In genomic region chr3:125513490-125514115, GRCh38 we compare ENCODE assay signal across 15 cellular contexts. TPM values are rescaled to one million over a fixed set of nuclear protein-coding genes. Genes with fewer than 3 reads are reported as not detected.
A peak's percentile ranks its signal among the peaks of the same experiment; 100 is the strongest.
DNase-seq lines count a peak whose midpoint lies in the region; ATAC-seq and TF ChIP-seq lines count a peak whose summit lies in the region.
"Had no signal": no experiment of that assay in that cellular context is flagged by ENCODE, and none has a peak within 500 bp of the region (broad histone marks: within the 10 kb centered on the region; RNA-seq: fewer than 3 reads in every experiment).

No MANE protein-coding gene starts in this region.

- intact Hi-C loops in activated CD4-positive, alpha-beta T cell treated with anti-CD3 and anti-CD28 coated beads for 36 hours (cut with DNase I, micrococcal nuclease), result loop anchor here (5.0 kb wide), 2 partner anchors 34 to 156 kb away; no protein-coding TSS in a partner anchor

- H3K27ac ChIP-seq in VCaP, result peak overlapping the region; percentile 11; the same call in 1 of the 2 replicates
- H3K27ac ChIP-seq: 22Rv1 had no signal

- H3K9me3 Mint-ChIP-seq in activated CD4-positive, alpha-beta T cell treated with anti-CD3 and anti-CD28 coated beads for 36 hours (ENCODE audit: low read depth), result peaks cover 2% of the 10 kb centered on the region
- peaks cover 2% of the 10 kb centered on the region for H3K9me3 Mint-ChIP-seq in neural crest cell
- H3K9me3 Mint-ChIP-seq: GM23338 had no signal

- H3K4me1 Mint-ChIP-seq in activated CD4-positive, alpha-beta T cell treated with anti-CD3 and anti-CD28 coated beads for 36 hours, result peaks cover 53% of the 10 kb centered on the region
- peaks cover 5% of the 10 kb centered on the region for H3K4me1 Mint-ChIP-seq in neural crest cell
- H3K4me1 Mint-ChIP-seq: GM23338 had no signal

- no peak overlapping the region for H3K4me3 Mint-ChIP-seq in activated CD4-positive, alpha-beta T cell treated with anti-CD3 and anti-CD28 coated beads for 36 hours
- peak overlapping the region; percentile 12 for H3K4me3 Mint-ChIP-seq in neural crest cell
- H3K4me3 Mint-ChIP-seq: CD14-positive monocyte; CD8-positive, alpha-beta memory T cell; GM23338 had no signal

- CTCF ChIA-PET in activated CD4-positive, alpha-beta T cell treated with anti-CD3 and anti-CD28 coated beads for 36 hours (lab: Charles Lee), result interaction anchor here (0.5 to 2.0 kb wide), 2 partner anchors 29 to 71 kb away, joined by 3 to 6 read pairs; no protein-coding TSS in a partner anchor

- no peak overlapping the region for H3K4me3 ChIP-seq in fibroblast of villous mesenchyme (ENCODE audit: low read depth, low read length)
- H3K4me3 ChIP-seq: GM23338 had no signal

- H3K27ac Mint-ChIP-seq in activated CD4-positive, alpha-beta T cell treated with anti-CD3 and anti-CD28 coated beads for 36 hours, result peak overlapping the region; percentile 51
- no peak overlapping the region for H3K27ac Mint-ChIP-seq in neural crest cell (ENCODE audit: unreplicated experiment)
- H3K27ac Mint-ChIP-seq: GM23338 had no signal

- no peak for TF ChIP-seq CTCF in VCaP (conservative IDR thresholded peaks at IDR 0.05)
- TF ChIP-seq CTCF in fibroblast of villous mesenchyme (IDR thresholded peaks at IDR 0.05; ENCODE audit: insufficient read depth, low read depth, low read length), result no peak
- TF ChIP-seq CTCF in neural crest cell (conservative IDR thresholded peaks at IDR 0.05), result no peak

- no peak for DNase-seq in activated CD4-positive, alpha-beta T cell treated with anti-CD3 and anti-CD28 coated beads for 36 hours
- DNase-seq in activated CD4-positive, alpha-beta T cell treated with anti-CD3 and anti-CD28 coated beads for 48 hours, result no peak
- peak; percentile 36 for DNase-seq in fibroblast of villous mesenchyme (ENCODE audit: low read depth)
- no peak for DNase-seq in neural crest cell (ENCODE audit: low read depth, low spot score)
- no peak for DNase-seq in cerebellum (ENCODE audit: low spot score)
- no peak for DNase-seq in anterior cingulate cortex (lab: John Stamatoyannopoulos, UW)
- DNase-seq: Caco-2; CD8-positive, alpha-beta memory T cell; DMS79; H7 had no signal

- ATAC-seq in activated CD4-positive, alpha-beta T cell treated with anti-CD3 and anti-CD28 coated beads for 36 hours, result no peak
- ATAC-seq in SK-N-SH treated with all-trans-retinoic acid at 6 μM for 48 hours, result no peak
- ATAC-seq: GM23338 had no signal

- no peaks in the 10 kb centered on the region for H3K27me3 Mint-ChIP-seq in activated CD4-positive, alpha-beta T cell treated with anti-CD3 and anti-CD28 coated beads for 36 hours
- H3K27me3 Mint-ChIP-seq in neural crest cell (ENCODE audit: low read depth), result no peaks in the 10 kb centered on the region
- H3K27me3 Mint-ChIP-seq: CD8-positive, alpha-beta memory T cell had no signal

- POLR2A ChIA-PET in activated CD4-positive, alpha-beta T cell treated with anti-CD3 and anti-CD28 coated beads for 36 hours (lab: Charles Lee), result no interaction called here

- peaks cover 43% of the 10 kb centered on the region for H3K36me3 Mint-ChIP-seq in activated CD4-positive, alpha-beta T cell treated with anti-CD3 and anti-CD28 coated beads for 36 hours (ENCODE audit: low read depth)
- peaks cover 15% of the 10 kb centered on the region for H3K36me3 Mint-ChIP-seq in neural crest cell (ENCODE audit: low read depth)

TF ChIP-seq in SK-N-SH treated with all-trans-retinoic acid at 6 μM for 48 hours, 23 proteins besides CTCF, POLR2A, EP300 and RAD21 (continues in another document):
- TF ChIP-seq ZNF565 (CRISPR knock-in tag; conservative IDR thresholded peaks at IDR 0.05; ENCODE audit: low read depth), result no peak
- no peak for TF ChIP-seq RARB (CRISPR knock-in tag; IDR thresholded peaks at IDR 0.05)
- no peak for TF ChIP-seq ZFP3 (CRISPR knock-in tag; IDR thresholded peaks at IDR 0.05)
- no peak for TF ChIP-seq SNAI2 (CRISPR knock-in tag; IDR thresholded peaks at IDR 0.05)
- no peak for TF ChIP-seq PATZ1 (CRISPR knock-in tag; IDR thresholded peaks at IDR 0.05; ENCODE audit: borderline replicate concordance)
- TF ChIP-seq TSHZ2 (CRISPR knock-in tag; IDR thresholded peaks at IDR 0.05), result no peak
- no peak for TF ChIP-seq ESRRG (CRISPR knock-in tag; IDR thresholded peaks at IDR 0.05)
- TF ChIP-seq CSRNP3 (CRISPR knock-in tag; IDR thresholded peaks at IDR 0.05), result no peak
- TF ChIP-seq POU6F1 (CRISPR knock-in tag; IDR thresholded peaks at IDR 0.05; ENCODE audit: borderline replicate concordance, low read depth), result no peak
- no peak for TF ChIP-seq CSDC2 (CRISPR knock-in tag; IDR thresholded peaks at IDR 0.05)
- TF ChIP-seq BACH2 (CRISPR knock-in tag; IDR thresholded peaks at IDR 0.05; ENCODE audit: borderline replicate concordance), result no peak

RNA-seq across cellular contexts. Expression of gene SNX4, which starts 6.4 kb away (rescaled TPM):
- total RNA-seq in activated CD4-positive, alpha-beta T cell treated with anti-CD3 and anti-CD28 coated beads for 36 hours, result 10 to 100 TPM; 36.2 to 36.3 TPM
- total RNA-seq in fibroblast of villous mesenchyme, result 34.8 and 37.6 TPM in 2 replicates
- total RNA-seq in neural crest cell, result 40.3 and 45.9 TPM in 2 replicates
- total RNA-seq in cerebellum, result 49.3 TPM
